29 cellular contexts compared by ENCODE assay signal in the genomic region with DNA sequence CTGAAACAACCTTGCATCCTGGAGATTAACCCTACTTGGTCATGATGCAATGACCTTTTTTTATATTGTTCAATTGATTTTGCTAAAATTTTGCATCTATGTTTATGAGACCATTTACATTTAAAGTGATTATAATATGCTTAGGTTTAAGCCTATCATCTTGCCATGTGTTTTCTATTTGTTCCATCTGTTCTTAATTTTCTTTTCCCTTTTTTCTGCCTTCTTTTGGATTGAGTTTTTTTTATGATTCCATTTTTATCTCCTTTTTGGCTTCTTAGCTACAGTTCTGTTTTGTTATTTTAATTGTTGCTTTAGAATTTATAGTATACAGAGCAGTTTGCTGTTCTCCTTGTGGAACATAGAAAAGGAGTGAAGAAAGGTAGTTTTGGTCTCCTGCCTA.
"Had no signal": no experiment of that assay in that cellular context is flagged by ENCODE, and none has a peak within 500 bp of the region (broad histone marks: within the 10 kb centered on the region; RNA-seq: fewer than 3 reads in every experiment).

No MANE protein-coding gene starts in this region.

- H3K4me3 Mint-ChIP-seq: activated naive CD8-positive, alpha-beta T cell; nephron progenitor cell; stimulated activated effector memory CD8-positive, alpha-beta T cell treated with anti-CD3 and anti-CD28 coated beads, Interleukin-12 subunit alpha, Interleukin-12 subunit beta, amount 100 ng/mL, for 72 hours; stimulated activated naive CD8-positive, alpha-beta T cell treated with anti-CD3 and anti-CD28 coated beads, Interleukin-15, Interleukin-2, amounts not matched to agents 100 ng/mL and 50 ng/mL, for 24 hours had no signal

- H3K36me3 ChIP-seq: ascending aorta, brain microvascular endothelial cell, left ventricle myocardium inferior, neutrophil, sigmoid colon, thyroid gland, upper lobe of left lung had no signal

- H3K4me1 ChIP-seq: left ventricle myocardium inferior, sigmoid colon, upper lobe of left lung had no signal

- FAIRE-seq: frontal cortex, small intestine had no signal

- H3K27ac Mint-ChIP-seq: activated naive CD8-positive, alpha-beta T cell; nephron progenitor cell; progenitor cell of endocrine pancreas; stimulated activated effector memory CD8-positive, alpha-beta T cell treated with anti-CD3 and anti-CD28 coated beads, Interleukin-12 subunit alpha, Interleukin-12 subunit beta, amount 100 ng/mL, for 72 hours; stimulated activated naive CD8-positive, alpha-beta T cell treated with anti-CD3 and anti-CD28 coated beads, Interleukin-15, Interleukin-2, amounts not matched to agents 100 ng/mL and 50 ng/mL, for 24 hours had no signal

- H3K4me1 Mint-ChIP-seq: nephron progenitor cell; stimulated activated effector memory CD8-positive, alpha-beta T cell treated with anti-CD3 and anti-CD28 coated beads, Interleukin-12 subunit alpha, Interleukin-12 subunit beta, amount 100 ng/mL, for 72 hours had no signal

- H3K36me3 Mint-ChIP-seq: activated naive CD8-positive, alpha-beta T cell; stimulated activated effector memory CD8-positive, alpha-beta T cell treated with anti-CD3 and anti-CD28 coated beads, Interleukin-12 subunit alpha, Interleukin-12 subunit beta, amount 100 ng/mL, for 72 hours had no signal

- DNase-seq: activated CD4-positive, alpha-beta T cell treated with anti-CD3 and anti-CD28 coated beads for 4 hours; activated CD4-positive, alpha-beta T cell treated with anti-CD3 and anti-CD28 coated beads, Interleukin-2, amount 50 U/mL, for 4 hours; activated CD4-positive, CD25-positive, alpha-beta regulatory T cell; activated CD8-positive, alpha-beta memory T cell treated with anti-CD3 and anti-CD28 coated beads for 24 hours; activated effector memory CD4-positive, alpha-beta T cell treated with Interleukin-2 at 50 U/mL for 16 hours; activated naive CD4-positive, alpha-beta T cell treated with Interleukin-2 at 50 U/mL for 16 hours; brain microvascular endothelial cell; dorsolateral prefrontal cortex; effector memory CD4-positive, alpha-beta T cell; erythroblast; islet precursor cell; left ventricle myocardium inferior; nephron progenitor cell; retina; sigmoid colon; small intestine; stimulated activated CD4-positive, alpha-beta T cell treated with anti-CD3 and anti-CD28 coated beads, Interleukin-4, amount 100 ng/mL, for 24 hours; substantia nigra; thyroid gland; upper lobe of left lung had no signal

- H3K9me3 ChIP-seq: ascending aorta, neutrophil, sigmoid colon, thyroid gland, upper lobe of left lung had no signal

- H3K9me3 Mint-ChIP-seq: stimulated activated effector memory CD8-positive, alpha-beta T cell treated with anti-CD3 and anti-CD28 coated beads, Interleukin-12 subunit alpha, Interleukin-12 subunit beta, amount 100 ng/mL, for 72 hours had no signal

- ATAC-seq: stimulated activated effector memory CD8-positive, alpha-beta T cell treated with anti-CD3 and anti-CD28 coated beads, Interleukin-12 subunit alpha, Interleukin-12 subunit beta, amount 100 ng/mL, for 72 hours had no signal

- H3K4me3 ChIP-seq: ascending aorta, coronary artery, dorsolateral prefrontal cortex, left ventricle myocardium inferior, lung, sigmoid colon, thyroid gland, upper lobe of left lung had no signal

- H3K27ac ChIP-seq: ascending aorta, brain microvascular endothelial cell, coronary artery, dorsolateral prefrontal cortex, left ventricle myocardium inferior, neutrophil, sigmoid colon, thyroid gland, upper lobe of left lung had no signal

- H3K27me3 ChIP-seq: ascending aorta, brain microvascular endothelial cell, dorsolateral prefrontal cortex, neutrophil, sigmoid colon, thyroid gland, upper lobe of left lung had no signal
